In the genomic region with DNA sequence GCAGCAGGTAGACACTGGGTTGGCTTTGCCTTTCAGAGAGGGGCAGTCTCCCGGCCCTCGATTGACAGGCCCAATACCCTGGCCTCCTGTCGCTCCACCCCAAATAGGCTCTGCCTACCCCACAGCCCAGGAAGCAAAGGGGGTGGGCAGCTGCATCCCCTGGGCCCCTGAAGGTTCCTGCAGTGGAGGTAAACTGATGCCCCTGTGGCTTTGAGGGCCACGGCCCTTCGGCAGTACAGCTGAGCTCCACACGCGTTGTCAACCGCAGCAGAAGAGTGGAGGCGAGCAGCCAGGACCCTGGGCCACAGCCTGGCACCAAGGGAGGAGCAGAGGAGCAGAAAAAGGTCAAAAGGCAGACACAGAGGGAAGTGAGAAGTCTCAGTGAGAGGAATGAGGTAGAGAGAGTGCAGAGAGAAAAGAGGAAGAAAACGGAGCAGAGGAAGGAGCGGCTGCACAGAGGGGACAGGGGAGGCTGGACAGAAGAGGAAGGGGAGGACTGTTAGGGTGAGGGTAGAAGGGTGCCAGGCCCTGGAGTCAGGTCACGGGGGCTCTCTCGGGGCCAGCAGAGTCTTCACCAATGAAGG, we compare ENCODE assay signal across 14 cellular contexts.
DNase-seq lines count a peak whose midpoint lies in the region; ATAC-seq and TF ChIP-seq lines count a peak whose summit lies in the region.
"Had no signal": no experiment of that assay in that cellular context is flagged by ENCODE, and none has a peak within 500 bp of the region (broad histone marks: within the 10 kb centered on the region; RNA-seq: fewer than 3 reads in every experiment).

No MANE protein-coding gene starts in this region.

- 72 to 81% methylated on average over 13 of the region's 13 CpGs for WGBS in heart right ventricle, 2 donors

- H3K36me3 ChIP-seq in heart right ventricle (no peaks in the 10 kb centered on the region), breast epithelium (no peaks in the 10 kb centered on the region)
- H3K36me3 ChIP-seq: adrenal gland had no signal

- H3K4me1 ChIP-seq in heart right ventricle, result peaks cover 0 to 51% (median 5%) of the 10 kb centered on the region in 9 donors
- H3K4me1 ChIP-seq in breast epithelium, result no peaks in the 10 kb centered on the region

- peak in 7 of 8 donors; percentile 11 to 54 (median 34) for ATAC-seq in heart right ventricle

- no peaks in the 10 kb centered on the region for H3K9me3 ChIP-seq in heart right ventricle
- no peaks in the 10 kb centered on the region for H3K9me3 ChIP-seq in breast epithelium
- H3K9me3 ChIP-seq: adrenal gland had no signal

- H3K27me3 ChIP-seq in heart right ventricle (peaks cover 0 to 8% (median 0%) of the 10 kb centered on the region in 7 donors), breast epithelium (no peaks in the 10 kb centered on the region)
- H3K27me3 ChIP-seq: adrenal gland had no signal

- TF ChIP-seq POLR2A in breast epithelium (IDR thresholded peaks at IDR 0.05), result no peak

- DNase-seq in activated CD8-positive, alpha-beta memory T cell treated with anti-CD3 and anti-CD28 coated beads, Interleukin-2, amount 50 U/mL, for 48 hours, result peak; percentile 48
- DNase-seq in activated CD8-positive, alpha-beta memory T cell treated with anti-CD3 and anti-CD28 coated beads for 24 hours, result no peak
- DNase-seq in RPMI8226 (peak; percentile 78), heart right ventricle (no peak), NK-92 (lab: John Stamatoyannopoulos, UW; ENCODE audit: unreplicated experiment) (no peak), breast epithelium (ENCODE audit: low spot score in 2 of 2) (no peak), HK-2 (ENCODE audit: unreplicated experiment) (no peak)
- DNase-seq: activated CD4-positive, alpha-beta T cell treated with anti-CD3 and anti-CD28 coated beads, Interleukin-2, amount 50 U/mL, for 1 hour; adrenal gland; NCI-H1436 treated with DMSO at 0.1 percent for 48 hours; NCI-H510A; stimulated activated CD4-positive, alpha-beta T cell treated with anti-CD3 and anti-CD28 coated beads, Interleukin-2, amount 100 ng/mL, for 24 hours; stimulated activated CD8-positive, alpha-beta memory T cell treated with anti-CD3 and anti-CD28 coated beads, Interleukin-4, amount 100 ng/mL, for 48 hours had no signal

- intact Hi-C loops in heart right ventricle (cut with DNase I), result loop anchor here in 3 of 10 donors (5.0 to 10.0 kb wide), 3 partner anchors 200 to 300 kb away; partner anchors contain the start of gene RPS6KA4 (in 1 of the 3)
- intact Hi-C loops in breast epithelium (cut with DNase I; ENCODE audit: low total_unique reads), result no loop called here

- no peak overlapping the region for H3K4me3 ChIP-seq in heart right ventricle
- H3K4me3 ChIP-seq in breast epithelium, result no peak overlapping the region
- H3K4me3 ChIP-seq: adrenal gland had no signal

- H3K27ac ChIP-seq in heart right ventricle, result peak overlapping the region in 1 of 10 donors; percentile 80
- peak overlapping the region; percentile 51 for H3K27ac ChIP-seq in temporal lobe (ENCODE audit: low read depth, low read length)
- H3K27ac ChIP-seq in breast epithelium, result no peak overlapping the region

- TF ChIP-seq CTCF in heart right ventricle (IDR thresholded peaks at IDR 0.05), result no peak
- no peak for TF ChIP-seq CTCF in breast epithelium (IDR thresholded peaks at IDR 0.05)

Comparison
In these comparisons a context has a peak if more than half of its experiments do, and no peak if none do; other contexts are left out.
1. DNase-seq: peak in activated CD8-positive, alpha-beta memory T cell treated with anti-CD3 and anti-CD28 coated beads, Interleukin-2, amount 50 U/mL, for 48 hours (single experiment) and RPMI8226 (single experiment); none in activated CD8-positive, alpha-beta memory T cell treated with anti-CD3 and anti-CD28 coated beads for 24 hours (single experiment), heart right ventricle (0 of 2), NK-92 (single experiment), breast epithelium (0 of 2) and HK-2 (single experiment).